Comparison of ENCODE assay signal across 9 cellular contexts in genomic region chr5:14212838-14213237, GRCh38.
DNase-seq lines count a peak whose midpoint lies in the region; ATAC-seq and TF ChIP-seq lines count a peak whose summit lies in the region.
"Had no signal": no experiment of that assay in that cellular context is flagged by ENCODE, and none has a peak within 500 bp of the region (broad histone marks: within the 10 kb centered on the region; RNA-seq: fewer than 3 reads in every experiment).

No MANE protein-coding gene starts in this region.

- peaks cover 35 to 52% of the 10 kb centered on the region in 2 donors for H3K4me1 ChIP-seq in gastrocnemius medialis

- no peak overlapping the region for H3K27ac ChIP-seq in gastrocnemius medialis

- DNase-seq in stimulated activated naive B cell treated with anti-CD40 and anti-IgM and Interleukin-4, amounts not matched to agents 10 μg/mL and 1 μg/mL and 100 μg/mL, for 72 hours, result no peak
- DNase-seq in glutamatergic neuron, result no peak
- no peak for DNase-seq in gastrocnemius medialis
- DNase-seq in putamen (ENCODE audit: low spot score), result no peak
- DNase-seq in C1 segment of cervical spinal cord (lab: John Stamatoyannopoulos, UW), result no peak
- DNase-seq: H9 had no signal

- in situ Hi-C loops in gastrocnemius medialis (cut with MboI; ENCODE audit: low sequenced_read_pairs in 4 of 4), result no loop called here

- no peak overlapping the region for H3K4me3 ChIP-seq in gastrocnemius medialis

- no peaks in the 10 kb centered on the region for H3K4me1 Mint-ChIP-seq in activated T-helper 17 cell treated with anti-CD3 and anti-CD28 coated beads, Interleukin-2, amount 50 U/mL, for 72 hours
- peaks cover 53 to 89% of the 10 kb centered on the region in 2 donors for H3K4me1 Mint-ChIP-seq in stimulated activated naive B cell treated with anti-CD40 and anti-IgM and Interleukin-4, amounts not matched to agents 10 μg/mL and 1 μg/mL and 100 μg/mL, for 72 hours
- H3K4me1 Mint-ChIP-seq in glutamatergic neuron (ENCODE audit: low read depth, unreplicated experiment), result peaks cover 44% of the 10 kb centered on the region

- no peaks in the 10 kb centered on the region for H3K9me3 ChIP-seq in gastrocnemius medialis

- ATAC-seq in GM19372 (IDR thresholded peaks at IDR 0.05; ENCODE audit: low read depth, unreplicated experiment) (peak; percentile 30), HG02970 (IDR thresholded peaks at IDR 0.05; ENCODE audit: low FRiP score, unreplicated experiment) (peak; percentile 38), gastrocnemius medialis (no peak)
- ATAC-seq in activated T-helper 17 cell treated with anti-CD3 and anti-CD28 coated beads, Interleukin-2, amount 50 U/mL, for 72 hours (replicated peaks), result peak; percentile 11
- ATAC-seq in stimulated activated naive B cell treated with anti-CD40 and anti-IgM and Interleukin-4, amounts not matched to agents 10 μg/mL and 1 μg/mL and 100 μg/mL, for 72 hours (replicated peaks), result peak; percentile 30 to 44

- H3K9me3 Mint-ChIP-seq in activated T-helper 17 cell treated with anti-CD3 and anti-CD28 coated beads, Interleukin-2, amount 50 U/mL, for 72 hours, result peaks cover 3% of the 10 kb centered on the region
- no peaks in the 10 kb centered on the region for H3K9me3 Mint-ChIP-seq in stimulated activated naive B cell treated with anti-CD40 and anti-IgM and Interleukin-4, amounts not matched to agents 10 μg/mL and 1 μg/mL and 100 μg/mL, for 72 hours
- peaks cover 5% of the 10 kb centered on the region for H3K9me3 Mint-ChIP-seq in glutamatergic neuron (ENCODE audit: unreplicated experiment)
- H3K9me3 Mint-ChIP-seq: H9 had no signal

- TF ChIP-seq CTCF in glutamatergic neuron (IDR thresholded peaks at IDR 0.05; ENCODE audit: partially characterized antibody, unreplicated experiment) (no peak), gastrocnemius medialis (IDR thresholded peaks at IDR 0.05 in 4 of 5, conservative IDR thresholded peaks at IDR 0.05 in 1 of 5) (no peak)

- peaks cover 27% of the 10 kb centered on the region for H3K27me3 Mint-ChIP-seq in activated T-helper 17 cell treated with anti-CD3 and anti-CD28 coated beads, Interleukin-2, amount 50 U/mL, for 72 hours
- no peaks in the 10 kb centered on the region for H3K27me3 Mint-ChIP-seq in stimulated activated naive B cell treated with anti-CD40 and anti-IgM and Interleukin-4, amounts not matched to agents 10 μg/mL and 1 μg/mL and 100 μg/mL, for 72 hours
- H3K27me3 Mint-ChIP-seq in glutamatergic neuron (ENCODE audit: unreplicated experiment), result peaks cover 2% of the 10 kb centered on the region

- no peak overlapping the region for H3K27ac Mint-ChIP-seq in activated T-helper 17 cell treated with anti-CD3 and anti-CD28 coated beads, Interleukin-2, amount 50 U/mL, for 72 hours
- peak overlapping the region; percentile 86 for H3K27ac Mint-ChIP-seq in stimulated activated naive B cell treated with anti-CD40 and anti-IgM and Interleukin-4, amounts not matched to agents 10 μg/mL and 1 μg/mL and 100 μg/mL, for 72 hours
- H3K27ac Mint-ChIP-seq in glutamatergic neuron (ENCODE audit: unreplicated experiment), result no peak overlapping the region

- intact Hi-C loops in gastrocnemius medialis (cut with DNase I; ENCODE audit: low total_unique reads), result loop anchor here (1.0 kb wide), 1 partner anchor 31 kb away; no protein-coding TSS in a partner anchor

- no peaks in the 10 kb centered on the region for H3K36me3 ChIP-seq in gastrocnemius medialis

- TF ChIP-seq POLR2A in gastrocnemius medialis (IDR thresholded peaks at IDR 0.05), result no peak

- no peaks in the 10 kb centered on the region for H3K27me3 ChIP-seq in gastrocnemius medialis

- H3K4me3 Mint-ChIP-seq in activated T-helper 17 cell treated with anti-CD3 and anti-CD28 coated beads, Interleukin-2, amount 50 U/mL, for 72 hours, result no peak overlapping the region
- H3K4me3 Mint-ChIP-seq in stimulated activated naive B cell treated with anti-CD40 and anti-IgM and Interleukin-4, amounts not matched to agents 10 μg/mL and 1 μg/mL and 100 μg/mL, for 72 hours, result peak overlapping the region; percentile 37 to 46
- no peak overlapping the region for H3K4me3 Mint-ChIP-seq in glutamatergic neuron (ENCODE audit: unreplicated experiment)
- H3K4me3 Mint-ChIP-seq: H9 had no signal

- H3K36me3 Mint-ChIP-seq in activated T-helper 17 cell treated with anti-CD3 and anti-CD28 coated beads, Interleukin-2, amount 50 U/mL, for 72 hours (ENCODE audit: low read depth), result no peaks in the 10 kb centered on the region
- peaks cover 0 to 6% of the 10 kb centered on the region in 2 donors for H3K36me3 Mint-ChIP-seq in stimulated activated naive B cell treated with anti-CD40 and anti-IgM and Interleukin-4, amounts not matched to agents 10 μg/mL and 1 μg/mL and 100 μg/mL, for 72 hours
- no peaks in the 10 kb centered on the region for H3K36me3 Mint-ChIP-seq in glutamatergic neuron (ENCODE audit: unreplicated experiment)

Comparison
In these comparisons a context has a peak if more than half of its experiments do, and no peak if none do; other contexts are left out.
1. ATAC-seq: peak in GM19372 (single experiment), HG02970 (single experiment), activated T-helper 17 cell treated with anti-CD3 and anti-CD28 coated beads, Interleukin-2, amount 50 U/mL, for 72 hours (single experiment) and stimulated activated naive B cell treated with anti-CD40 and anti-IgM and Interleukin-4, amounts not matched to agents 10 μg/mL and 1 μg/mL and 100 μg/mL, for 72 hours (2 of 2); none in gastrocnemius medialis (0 of 2).
2. H3K4me3 Mint-ChIP-seq: peak in stimulated activated naive B cell treated with anti-CD40 and anti-IgM and Interleukin-4, amounts not matched to agents 10 μg/mL and 1 μg/mL and 100 μg/mL, for 72 hours (2 of 2); none in activated T-helper 17 cell treated with anti-CD3 and anti-CD28 coated beads, Interleukin-2, amount 50 U/mL, for 72 hours (single experiment) and glutamatergic neuron (single experiment).